In genomic region chr19:14515501-14516047, GRCh38 we compare ENCODE assay signal across 10 cellular contexts. TPM values are rescaled to one million over a fixed set of nuclear protein-coding genes. Genes with fewer than 3 reads are reported as not detected.
DNase-seq lines count a peak whose midpoint lies in the region; ATAC-seq, FAIRE-seq and TF ChIP-seq lines count a peak whose summit lies in the region.
"Had no signal": no experiment of that assay in that cellular context is flagged by ENCODE, and none has a peak within 500 bp of the region (broad histone marks: within the 10 kb centered on the region; RNA-seq: fewer than 3 reads in every experiment).

No MANE protein-coding gene starts in this region.

- peak overlapping the region; percentile 85 to 100 for H3K9ac ChIP-seq in kidney (ENCODE audit: low read length in 2 of 2)

- H3K27me3 Mint-ChIP-seq in stimulated activated naive B cell treated with anti-CD40 and anti-IgM and Interleukin-4, amounts not matched to agents 10 μg/mL and 1 μg/mL and 100 μg/mL, for 72 hours, result no peaks in the 10 kb centered on the region

- DNase-seq in NK-92 treated with Interleukin-12 subunit alpha and Interleukin-12 subunit beta, amount 100 ng/mL, for 24 hours (lab: John Stamatoyannopoulos, UW), result peak; percentile 24
- DNase-seq in NK-92 (lab: John Stamatoyannopoulos, UW; ENCODE audit: unreplicated experiment) (no peak), adrenal gland (peak in 1 of 7 donors; percentile 69), kidney (no peak), A172 (ENCODE audit: low spot score) (no peak), D341Med (ENCODE audit: low spot score) (no peak)
- DNase-seq in stimulated activated naive B cell treated with anti-CD40 and anti-IgM and Interleukin-4, amounts not matched to agents 10 μg/mL and 1 μg/mL and 100 μg/mL, for 72 hours, result no peak
- DNase-seq: central memory CD4-positive, alpha-beta T cell had no signal

- intact Hi-C loops in adrenal gland (cut with DNase I) (no loop called here), kidney (cut with DNase I) (no loop called here)

- peak overlapping the region in 1 of 4 donors; percentile 98 for H3K4me3 ChIP-seq in adrenal gland
- H3K4me3 ChIP-seq in kidney (ENCODE audit: low read length in 2 of 2), result peak overlapping the region; percentile 77 to 95

- no peaks in the 10 kb centered on the region for H3K9me3 ChIP-seq in adrenal gland (replicated peaks in 1 of 3)
- H3K9me3 ChIP-seq in kidney (ENCODE audit: control insufficient read depth in 1 of 2, low read length in 2 of 2), result no peaks in the 10 kb centered on the region

- peaks cover 30 to 45% of the 10 kb centered on the region in 2 donors for H3K36me3 Mint-ChIP-seq in stimulated activated naive B cell treated with anti-CD40 and anti-IgM and Interleukin-4, amounts not matched to agents 10 μg/mL and 1 μg/mL and 100 μg/mL, for 72 hours

- H3K36me3 ChIP-seq in adrenal gland (replicated peaks in 1 of 2), result peaks cover 0 to 33% of the 10 kb centered on the region in 2 donors
- H3K36me3 ChIP-seq in kidney (ENCODE audit: control insufficient read depth in 1 of 2, insufficient read depth in 2 of 2, low read length in 2 of 2), result peaks cover 22 to 24% of the 10 kb centered on the region in 2 donors

- H3K27ac Mint-ChIP-seq in stimulated activated naive B cell treated with anti-CD40 and anti-IgM and Interleukin-4, amounts not matched to agents 10 μg/mL and 1 μg/mL and 100 μg/mL, for 72 hours, result peak overlapping the region; percentile 81

- FAIRE-seq in kidney (lab: Jason Lieb, UNC), result no peak

- H3K27me3 ChIP-seq in adrenal gland, result no peaks in the 10 kb centered on the region

- TF ChIP-seq CTCF in adrenal gland (IDR thresholded peaks at IDR 0.05), result no peak
- TF ChIP-seq CTCF in kidney (IDR thresholded peaks at IDR 0.05; ENCODE audit: borderline replicate concordance, extremely low read depth, insufficient read depth), result no peak

- peaks cover 32 to 59% of the 10 kb centered on the region in 2 donors for H3K4me1 Mint-ChIP-seq in stimulated activated naive B cell treated with anti-CD40 and anti-IgM and Interleukin-4, amounts not matched to agents 10 μg/mL and 1 μg/mL and 100 μg/mL, for 72 hours

- ATAC-seq in stimulated activated naive B cell treated with anti-CD40 and anti-IgM and Interleukin-4, amounts not matched to agents 10 μg/mL and 1 μg/mL and 100 μg/mL, for 72 hours (replicated peaks), result no peak
- no peak for ATAC-seq in HG02981 (IDR thresholded peaks at IDR 0.05; ENCODE audit: unreplicated experiment)

- H3K4me3 Mint-ChIP-seq in stimulated activated naive B cell treated with anti-CD40 and anti-IgM and Interleukin-4, amounts not matched to agents 10 μg/mL and 1 μg/mL and 100 μg/mL, for 72 hours, result peak overlapping the region; percentile 94 to 95

- H3K27ac ChIP-seq in adrenal gland, result peak overlapping the region in 3 of 5 donors; percentile 99 to 100 (median 100)
- H3K27ac ChIP-seq in kidney (ENCODE audit: low read depth in 2 of 2, low read length in 2 of 2), result peak overlapping the region; percentile 6 to 100
- H3K27ac ChIP-seq: 22Rv1 had no signal

- WGBS in adrenal gland, 4 donors, result 33 to 44% (median 42%) methylated on average over 7 to 8 of the region's 8 CpGs

- H3K4me1 ChIP-seq in adrenal gland (replicated peaks in 1 of 2), result peaks cover 38 to 60% of the 10 kb centered on the region in 2 donors
- peaks cover 22 to 27% of the 10 kb centered on the region in 2 donors for H3K4me1 ChIP-seq in kidney (ENCODE audit: control insufficient read depth in 1 of 2, insufficient read depth in 1 of 2, low read depth in 1 of 2, low read length in 2 of 2)

- H3K9me3 Mint-ChIP-seq in stimulated activated naive B cell treated with anti-CD40 and anti-IgM and Interleukin-4, amounts not matched to agents 10 μg/mL and 1 μg/mL and 100 μg/mL, for 72 hours, result no peaks in the 10 kb centered on the region

- no peak for TF ChIP-seq POLR2A in adrenal gland (IDR thresholded peaks at IDR 0.05)

RNA-seq across cellular contexts. Expression of gene DNAJB1, which starts 2.6 kb away (rescaled TPM):
- total RNA-seq in adrenal gland (100 to 1,000 TPM in 6 of 8 donors, 10 to 100 TPM in 2; 86.9 to 208 (median 123) TPM), kidney (77.9 TPM)
- polyA plus RNA-seq in adrenal gland (100 to 1,000 TPM in 1 of 3 donors, 10 to 100 TPM in 2; 42.5 to 192 (median 45.5) TPM), kidney (ENCODE audit: insufficient read depth, low read depth, low replicate concordance) (122 TPM)
- 216 and 229 TPM in 2 replicates for total RNA-seq in A172 (2014; rRNA removed; shearing (Covaris generic))

RNA-seq across cellular contexts. Expression of gene TECR, which starts 13.8 kb away (rescaled TPM):
- total RNA-seq in adrenal gland, result 100 to 1,000 TPM; 142 to 282 (median 212) TPM
- polyA plus RNA-seq in adrenal gland, result 100 to 1,000 TPM; 212 to 610 (median 550) TPM
- total RNA-seq in kidney, result 132 TPM
- polyA plus RNA-seq in kidney (ENCODE audit: insufficient read depth, low read depth, low replicate concordance), result 280 TPM
- 69.6 and 81.8 TPM in 2 replicates for total RNA-seq in A172 (2014; rRNA removed; shearing (Covaris generic))

RNA-seq across cellular contexts. Expression of gene GIPC1, which starts 19.6 kb away (rescaled TPM):
- total RNA-seq in adrenal gland (10 to 100 TPM; 52.2 to 69.9 (median 61.2) TPM), kidney (94.6 TPM)
- polyA plus RNA-seq in adrenal gland (10 to 100 TPM; 26.6 to 85.7 (median 74.3) TPM), kidney (ENCODE audit: insufficient read depth, low read depth, low replicate concordance) (137 TPM)
- 302 and 408 TPM in 2 replicates for total RNA-seq in A172 (2014; rRNA removed; shearing (Covaris generic))

RNA-seq across cellular contexts. Expression of gene PTGER1, which starts 40.4 kb away (rescaled TPM):
- total RNA-seq in adrenal gland (1 to 10 TPM; 2.0 to 9.8 (median 4.0) TPM), kidney (19.0 TPM)
- polyA plus RNA-seq in adrenal gland (1 to 10 TPM in 2 of 3 donors, not detected in 1; 1.9 to 4.8 TPM), kidney (ENCODE audit: insufficient read depth, low read depth, low replicate concordance) (14.3 TPM)
- 0.29 TPM in 1 of 2 replicates, not detected in the other for total RNA-seq in A172 (2014; rRNA removed; shearing (Covaris generic))

RNA-seq across cellular contexts. Expression of gene NDUFB7, which starts 56.3 kb away (rescaled TPM):
- total RNA-seq in adrenal gland (100 to 1,000 TPM; 170 to 658 (median 300) TPM), kidney (146 TPM)
- polyA plus RNA-seq in adrenal gland (100 to 1,000 TPM in 2 of 3 donors, 10 to 100 TPM in 1; 19.1 to 848 (median 637) TPM), kidney (ENCODE audit: insufficient read depth, low read depth, low replicate concordance) (894 TPM)
- total RNA-seq in A172 (2014; rRNA removed; shearing (Covaris generic)), result 340 and 446 TPM in 2 replicates
